Comparison of ENCODE assay signal across 1 cellular context in the genomic region with DNA sequence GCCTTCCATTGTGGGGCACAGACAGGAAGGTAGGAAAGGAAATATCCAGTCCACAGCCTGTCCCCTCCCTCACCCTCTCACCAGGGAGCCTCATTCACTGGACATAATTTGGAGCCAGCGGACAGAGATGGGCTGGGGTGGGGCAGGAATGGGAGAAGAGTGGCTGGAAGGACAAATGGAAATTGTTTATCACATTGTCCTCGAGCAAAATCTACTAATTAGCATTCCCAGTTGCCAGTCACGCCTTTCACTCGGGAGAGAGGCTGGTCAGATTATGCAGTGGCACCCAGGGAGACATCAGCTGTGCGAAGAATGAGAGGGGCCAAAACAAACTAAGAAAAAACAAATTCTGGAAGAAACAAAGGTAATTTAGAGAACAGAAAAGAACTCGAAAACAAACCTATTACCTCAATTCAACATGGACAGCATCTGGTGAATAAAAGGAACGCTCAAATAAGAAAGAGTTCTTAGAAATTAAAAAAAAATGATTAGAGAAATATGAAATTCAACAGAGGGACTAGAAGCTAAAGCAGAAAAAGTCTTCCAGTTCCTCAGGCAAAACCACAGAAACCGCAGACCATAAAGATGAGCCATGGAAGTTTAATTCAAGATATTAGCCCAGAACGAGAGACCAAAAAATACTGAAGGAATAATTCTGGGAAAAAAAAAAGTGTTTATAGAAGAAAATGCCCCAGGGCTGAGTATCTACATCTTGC.
TF ChIP-seq lines count a peak whose summit lies in the region.

No MANE protein-coding gene starts in this region.

TF ChIP-seq in HepG2, 621 proteins besides CTCF, POLR2A, EP300 and RAD21 (continued from another document):
- TF ChIP-seq HOXA7 (CRISPR knock-in tag; IDR thresholded peaks at IDR 0.05) (no peak), SRSF4 (IDR thresholded peaks at IDR 0.05; ENCODE audit: low read depth, low read length, poor library complexity, severe bottlenecking) (no peak), SUZ12 (IDR thresholded peaks at IDR 0.05; ENCODE audit: low read depth, low read length) (no peak), ZNF674 (CRISPR knock-in tag; IDR thresholded peaks at IDR 0.05; ENCODE audit: low read depth) (no peak), ZNF766 (CRISPR knock-in tag; IDR thresholded peaks at IDR 0.05; ENCODE audit: borderline replicate concordance) (no peak), ZNF614 (CRISPR knock-in tag; IDR thresholded peaks at IDR 0.05; ENCODE audit: borderline replicate concordance) (no peak), RELA (CRISPR knock-in tag; IDR thresholded peaks at IDR 0.05) (no peak), NFRKB (IDR thresholded peaks at IDR 0.05) (no peak), ZNF790 (CRISPR knock-in tag; IDR thresholded peaks at IDR 0.05; ENCODE audit: borderline replicate concordance) (no peak), RBAK (CRISPR knock-in tag; IDR thresholded peaks at IDR 0.05) (no peak)
- TF ChIP-seq, protein P1, sequence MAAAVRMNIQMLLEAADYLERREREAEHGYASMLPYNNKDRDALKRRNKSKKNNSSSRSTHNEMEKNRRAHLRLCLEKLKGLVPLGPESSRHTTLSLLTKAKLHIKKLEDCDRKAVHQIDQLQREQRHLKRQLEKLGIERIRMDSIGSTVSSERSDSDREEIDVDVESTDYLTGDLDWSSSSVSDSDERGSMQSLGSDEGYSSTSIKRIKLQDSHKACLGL (CRISPR knock-in tag; IDR thresholded peaks at IDR 0.05) = no peak
